Comparison of ENCODE assay signal across 9 cellular contexts in the genomic region with DNA sequence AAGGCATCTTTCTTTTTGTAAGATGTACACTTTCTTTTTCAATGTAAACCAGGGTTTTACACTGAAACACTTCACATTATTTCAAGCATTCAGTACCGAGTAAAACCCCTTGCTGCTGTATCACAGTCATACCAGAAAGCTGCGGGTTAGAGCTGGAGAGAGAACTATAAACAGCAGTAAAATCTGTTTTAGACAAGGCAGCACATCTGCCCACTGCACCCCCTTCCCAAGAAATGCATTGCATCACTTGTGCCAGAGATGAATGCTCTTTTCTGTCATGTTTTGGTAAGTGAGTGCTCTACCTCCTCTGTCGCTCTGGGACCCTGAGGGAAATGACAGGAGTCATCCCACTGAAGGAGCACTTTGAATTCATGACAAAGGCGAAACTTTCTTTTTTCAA.
DNase-seq lines count a peak whose midpoint lies in the region; ATAC-seq lines count a peak whose summit lies in the region.
"Had no signal": no experiment of that assay in that cellular context is flagged by ENCODE, and none has a peak within 500 bp of the region (broad histone marks: within the 10 kb centered on the region; RNA-seq: fewer than 3 reads in every experiment).

No MANE protein-coding gene starts in this region.

- no peaks in the 10 kb centered on the region for H3K9me3 ChIP-seq in HAP-1

- no peaks in the 10 kb centered on the region for H3K27me3 ChIP-seq in HAP-1 (ENCODE audit: low read depth)

- peak overlapping the region; percentile 51 for H3K4me3 Mint-ChIP-seq in activated naive CD8-positive, alpha-beta T cell
- H3K4me3 Mint-ChIP-seq in stimulated activated naive B cell treated with anti-CD40 and anti-IgM and Interleukin-4, amounts not matched to agents 10 μg/mL and 1 μg/mL and 100 μg/mL, for 72 hours: no peak overlapping the region

- no peaks in the 10 kb centered on the region for H3K27me3 Mint-ChIP-seq in activated naive CD8-positive, alpha-beta T cell
- no peaks in the 10 kb centered on the region for H3K27me3 Mint-ChIP-seq in stimulated activated naive B cell treated with anti-CD40 and anti-IgM and Interleukin-4, amounts not matched to agents 10 μg/mL and 1 μg/mL and 100 μg/mL, for 72 hours

- peaks cover 44% of the 10 kb centered on the region for H3K4me1 ChIP-seq in HAP-1

- peak; percentile 97 to 98 for ATAC-seq in activated CD4-positive, CD25-positive, alpha-beta regulatory T cell treated with anti-CD3 and anti-CD28 coated beads, Interleukin-2, amount 50 U/mL, for 24 hours
- ATAC-seq in HG03066 (IDR thresholded peaks at IDR 0.05; ENCODE audit: low read depth, unreplicated experiment): peak; percentile 66
- peak; percentile 92 to 98 for ATAC-seq in stimulated activated naive B cell treated with anti-CD40 and anti-IgM and Interleukin-4, amounts not matched to agents 10 μg/mL and 1 μg/mL and 100 μg/mL, for 72 hours (replicated peaks)

- H3K4me1 Mint-ChIP-seq in activated naive CD8-positive, alpha-beta T cell (ENCODE audit: low read depth): peaks cover 47% of the 10 kb centered on the region
- H3K4me1 Mint-ChIP-seq in stimulated activated naive B cell treated with anti-CD40 and anti-IgM and Interleukin-4, amounts not matched to agents 10 μg/mL and 1 μg/mL and 100 μg/mL, for 72 hours: peaks cover 27 to 52% of the 10 kb centered on the region in 2 donors

- H3K4me3 ChIP-seq in HAP-1: no peak overlapping the region

- H3K36me3 ChIP-seq in HAP-1 (replicated peaks): no peaks in the 10 kb centered on the region

- in situ Hi-C loops in HAP-1 (cut with MboI; ENCODE audit: low sequenced_read_pairs): no loop called here

- H3K36me3 Mint-ChIP-seq in activated naive CD8-positive, alpha-beta T cell: peaks cover 26% of the 10 kb centered on the region
- H3K36me3 Mint-ChIP-seq in stimulated activated naive B cell treated with anti-CD40 and anti-IgM and Interleukin-4, amounts not matched to agents 10 μg/mL and 1 μg/mL and 100 μg/mL, for 72 hours: peaks cover 10 to 15% of the 10 kb centered on the region in 2 donors

- no peak for DNase-seq in activated CD4-positive, CD25-positive, alpha-beta regulatory T cell treated with anti-CD3 and anti-CD28 coated beads, Interleukin-2, amount 50 U/mL, for 72 hours
- DNase-seq in stimulated activated naive B cell treated with anti-CD40 and anti-IgM and Interleukin-4, amounts not matched to agents 10 μg/mL and 1 μg/mL and 100 μg/mL, for 72 hours: peak; percentile 29
- DNase-seq in COLO829 (ENCODE audit: low spot score) (no peak), NCI-H2029 treated with DMSO at 0.1 percent for 48 hours (lab: John Stamatoyannopoulos, UW) (no peak), HAP-1 (ENCODE audit: low spot score in 2 of 2) (no peak)
- DNase-seq: KG1 had no signal

- H3K27ac Mint-ChIP-seq in activated naive CD8-positive, alpha-beta T cell: peak overlapping the region; percentile 88
- H3K27ac Mint-ChIP-seq in stimulated activated naive B cell treated with anti-CD40 and anti-IgM and Interleukin-4, amounts not matched to agents 10 μg/mL and 1 μg/mL and 100 μg/mL, for 72 hours: peak overlapping the region; percentile 37

- H3K9me3 Mint-ChIP-seq in activated naive CD8-positive, alpha-beta T cell (ENCODE audit: low read depth): no peaks in the 10 kb centered on the region
- H3K9me3 Mint-ChIP-seq in stimulated activated naive B cell treated with anti-CD40 and anti-IgM and Interleukin-4, amounts not matched to agents 10 μg/mL and 1 μg/mL and 100 μg/mL, for 72 hours: no peaks in the 10 kb centered on the region
